Comparison of ENCODE assay signal across 19 cellular contexts in genomic region chr10:60456053-60456452, GRCh38.
A peak's percentile ranks its signal among the peaks of the same experiment; 100 is the strongest.
DNase-seq lines count a peak whose midpoint lies in the region; ATAC-seq, FAIRE-seq and TF ChIP-seq lines count a peak whose summit lies in the region.
"Had no signal": no experiment of that assay in that cellular context is flagged by ENCODE, and none has a peak within 500 bp of the region (broad histone marks: within the 10 kb centered on the region; RNA-seq: fewer than 3 reads in every experiment).

No MANE protein-coding gene starts in this region.

- H2AK5ac ChIP-seq in H1 (ENCODE audit: low read depth, low read length): no peak overlapping the region

- H3K56ac ChIP-seq in H1 (replicated peaks; ENCODE audit: insufficient read length, low read depth, low read length): no peak overlapping the region

- H3K23ac ChIP-seq in H1 (ENCODE audit: insufficient read length): no peak overlapping the region

- CTCF ChIA-PET in H1 (lab: Charles Lee; ENCODE audit: partially characterized antibody): interaction anchor here (0.6 to 2.2 kb wide), 9 partner anchors 10 to 416 kb away, joined by 3 to 18 read pairs (median 3); no protein-coding TSS in a partner anchor

- TF ChIP-seq EP300 in H1 (IDR thresholded peaks at IDR 0.05; ENCODE audit: borderline replicate concordance in 1 of 2, low read depth in 2 of 2, low read length in 2 of 2): no peak

- H3K79me2 ChIP-seq in H1 (ENCODE audit: control insufficient read depth in 1 of 2, insufficient read depth in 2 of 2, low read length in 2 of 2) (no peaks in the 10 kb centered on the region), osteoblast (ENCODE audit: insufficient read depth, low read length) (no peaks in the 10 kb centered on the region)

- no peaks in the 10 kb centered on the region for H3K79me1 ChIP-seq in H1 (ENCODE audit: low read depth, low read length)

- no peak overlapping the region for H4K8ac ChIP-seq in H1 (ENCODE audit: extremely low read depth, insufficient read depth, low read length)

- H3K9ac ChIP-seq in H1 (replicated peaks in 1 of 4; ENCODE audit: extremely low read depth in 1 of 4, low read depth in 3 of 4, low read length in 3 of 4): no peak overlapping the region
- H3K9ac ChIP-seq: BLaER1 treated with 17β-estradiol and CSF1 and Interleukin-3, amounts not matched to agents 10 nM and 100 nM had no signal

- DNase-seq in GM06990 (ENCODE audit: extremely low read depth, insufficient read length) (no peak), RPMI7951 (ENCODE audit: low read depth) (peak; percentile 43), H1 (ENCODE audit: low read depth in 1 of 2, low spot score in 2 of 2) (peak in 1 of 2 experiments; percentile 68), osteoblast (ENCODE audit: insufficient read length, low spot score, missing footprints) (no peak), NCI-H526 (lab: John Stamatoyannopoulos, UW) (no peak)
- no peak for DNase-seq in activated naive CD4-positive, alpha-beta T cell (lab: John Stamatoyannopoulos, UW)
- DNase-seq: activated CD4-positive, CD25-positive, alpha-beta regulatory T cell; amniotic stem cell; colonic mucosa; naive thymus-derived CD8-positive, alpha-beta T cell; NK-92 treated with Interleukin-12 subunit alpha and Interleukin-12 subunit beta, amount 100 ng/mL, for 24 hours; T-helper 2 cell; tibial artery had no signal

- H3K4me2 ChIP-seq in H1 (ENCODE audit: insufficient read depth in 1 of 2, low read depth in 2 of 2, low read length in 2 of 2): no peak overlapping the region
- no peak overlapping the region for H3K4me2 ChIP-seq in osteoblast (ENCODE audit: insufficient read depth, low read length)
- H3K4me2 ChIP-seq: BLaER1 treated with 17β-estradiol and CSF1 and Interleukin-3, amounts not matched to agents 10 nM and 100 nM had no signal

- H3K4me3 ChIP-seq in GM06990 (replicated peaks; ENCODE audit: low read depth, low read length): no peak overlapping the region
- H3K4me3 ChIP-seq in H1 (ENCODE audit: extremely low read depth in 1 of 4, insufficient read depth in 2 of 4, low read depth in 3 of 4, low read length in 4 of 4): no peak overlapping the region
- no peak overlapping the region for H3K4me3 ChIP-seq in osteoblast (ENCODE audit: insufficient read depth, low read length)
- H3K4me3 ChIP-seq: BLaER1 treated with 17β-estradiol and CSF1 and Interleukin-3, amounts not matched to agents 10 nM and 100 nM; colonic mucosa; prostate gland; tibial artery had no signal

- H3K4me1 ChIP-seq in H1 (replicated peaks in 1 of 4; ENCODE audit: control insufficient read depth in 3 of 4, insufficient read depth in 4 of 4, low read length in 3 of 4) (no peaks in the 10 kb centered on the region; a peak in 1 of 7 replicates), osteoblast (ENCODE audit: insufficient read depth, low read length) (no peaks in the 10 kb centered on the region)
- H3K4me1 ChIP-seq: colonic mucosa, prostate gland, tibial artery had no signal

- no peaks in the 10 kb centered on the region for H4K20me1 ChIP-seq in H1 (replicated peaks in 1 of 2; ENCODE audit: control insufficient read depth in 1 of 2, insufficient read depth in 2 of 2, low read length in 2 of 2)
- H4K20me1 ChIP-seq in osteoblast (ENCODE audit: insufficient read depth, low read length): no peaks in the 10 kb centered on the region
- H4K20me1 ChIP-seq: BLaER1 treated with 17β-estradiol and CSF1 and Interleukin-3, amounts not matched to agents 10 nM and 100 nM had no signal

- ATAC-seq in GM21825 (IDR thresholded peaks at IDR 0.05; ENCODE audit: unreplicated experiment) (no peak), GM18870 (IDR thresholded peaks at IDR 0.05; ENCODE audit: unreplicated experiment) (no peak)
- ATAC-seq: naive thymus-derived CD8-positive, alpha-beta T cell; Right ventricle myocardium inferior had no signal

- H3K9me3 ChIP-seq in H1 (ENCODE audit: insufficient read depth in 2 of 2, low read depth in 1 of 2, low read length in 1 of 2) (no peaks in the 10 kb centered on the region), osteoblast (ENCODE audit: low read depth, low read length) (no peaks in the 10 kb centered on the region)
- H3K9me3 ChIP-seq: BLaER1 treated with 17β-estradiol and CSF1 and Interleukin-3, amounts not matched to agents 10 nM and 100 nM; colonic mucosa; prostate gland; tibial artery had no signal

- no peak overlapping the region for H4K91ac ChIP-seq in H1 (replicated peaks; ENCODE audit: insufficient read length, low read length)

- TF ChIP-seq POLR2A in H1 (IDR thresholded peaks at IDR 0.05; ENCODE audit: control extremely low read depth in 1 of 2, low read depth in 2 of 2, low read length in 2 of 2): no peak

- 55% methylated on average over 4 of the region's 4 CpGs; no CpG with 5 or more reads in 1 of the 2 experiments for WGBS in H1 (ENCODE audit: extremely low coverage in 1 of 2, insufficient coverage in 1 of 2, insufficient read length in 1 of 2, insufficient replicate concordance in 2 of 2, low coverage in 1 of 2, low lambda C conversion rate in 2 of 2, missing lambda C conversion rate in 1 of 2), 2 experiments

- FAIRE-seq in H1 (lab: Jason Lieb, UNC): peak; percentile 80
- FAIRE-seq: islet of Langerhans had no signal

- H3K14ac ChIP-seq in H1 (ENCODE audit: insufficient read length): no peak overlapping the region

- POLR2A ChIA-PET in H1 (lab: Charles Lee; ENCODE audit: partially characterized antibody): no interaction called here

- H2BK120ac ChIP-seq in H1 (replicated peaks; ENCODE audit: low read depth, low read length): no peak overlapping the region

- H4K5ac ChIP-seq in H1 (ENCODE audit: insufficient read length, low read depth, low read length): no peak overlapping the region

- H3K36me3 ChIP-seq in GM06990 (ENCODE audit: control insufficient read depth, insufficient read depth, low read length): no peaks in the 10 kb centered on the region
- no peaks in the 10 kb centered on the region for H3K36me3 ChIP-seq in H1 (ENCODE audit: control insufficient read depth in 2 of 4, insufficient read depth in 4 of 4, low read length in 3 of 4)
- no peaks in the 10 kb centered on the region for H3K36me3 ChIP-seq in osteoblast (ENCODE audit: insufficient read depth, low read length)
- H3K36me3 ChIP-seq: BLaER1 treated with 17β-estradiol and CSF1 and Interleukin-3, amounts not matched to agents 10 nM and 100 nM; colonic mucosa; prostate gland; tibial artery had no signal

- H2BK12ac ChIP-seq in H1 (ENCODE audit: low read depth, low read length): no peak overlapping the region

- no peaks in the 10 kb centered on the region for H3K23me2 ChIP-seq in H1 (ENCODE audit: low read depth, low read length)

- peak; percentile 45 to 58 for TF ChIP-seq RAD21 in H1 (IDR thresholded peaks at IDR 0.05 in 1 of 2, conservative IDR thresholded peaks at IDR 0.05 in 1 of 2; ENCODE audit: low read depth in 2 of 2, low read length in 2 of 2)

- H3K4ac ChIP-seq in H1 (replicated peaks; ENCODE audit: insufficient read length, low read depth, low read length): no peak overlapping the region

- H3K27ac ChIP-seq in H1 (ENCODE audit: low read depth, low read length): no peak overlapping the region
- H3K27ac ChIP-seq in osteoblast (ENCODE audit: low read depth, low read length): no peak overlapping the region
- H3K27ac ChIP-seq: BLaER1 treated with 17β-estradiol and CSF1 and Interleukin-3, amounts not matched to agents 10 nM and 100 nM; colonic mucosa; prostate gland; tibial artery had no signal

- H2AFZ ChIP-seq in H1 (ENCODE audit: low read length): no peak overlapping the region
- no peak overlapping the region for H2AFZ ChIP-seq in osteoblast (ENCODE audit: low read length)

- no peak overlapping the region for H2BK20ac ChIP-seq in H1 (ENCODE audit: low read length)

- H3K18ac ChIP-seq in H1 (ENCODE audit: extremely low read depth, low read length): no peak overlapping the region

- no peak overlapping the region for H2BK5ac ChIP-seq in H1 (ENCODE audit: low read depth, low read length)

- H2BK15ac ChIP-seq in H1 (ENCODE audit: low read length): no peak overlapping the region

- H3K27me3 ChIP-seq in GM06990 (replicated peaks; ENCODE audit: control insufficient read depth, insufficient read depth, low read length): no peaks in the 10 kb centered on the region
- H3K27me3 ChIP-seq in H1 (replicated peaks in 1 of 4; ENCODE audit: control insufficient read depth in 3 of 4, extremely low read depth in 1 of 4, insufficient read depth in 3 of 4, low read length in 3 of 4): peaks cover 0 to 1% (median 0%) of the 10 kb centered on the region in 4 experiments; a peak in 1 of 7 replicates
- no peaks in the 10 kb centered on the region for H3K27me3 ChIP-seq in osteoblast (ENCODE audit: insufficient read depth, low read length)
- H3K27me3 ChIP-seq: BLaER1 treated with 17β-estradiol and CSF1 and Interleukin-3, amounts not matched to agents 10 nM and 100 nM; colonic mucosa; tibial artery had no signal

- peak; percentile 2 for TF ChIP-seq CTCF in GM06990 (IDR thresholded peaks at IDR 0.05; ENCODE audit: insufficient read depth, low read length, poor library complexity, severe bottlenecking)
- peak; percentile 49 to 64 (median 54) for TF ChIP-seq CTCF in H1 (IDR thresholded peaks at IDR 0.05; ENCODE audit: control extremely low read depth in 1 of 3, insufficient read depth in 1 of 3, low read depth in 1 of 3, low read length in 3 of 3)
- peak; percentile 47 for TF ChIP-seq CTCF in osteoblast (IDR thresholded peaks at IDR 0.05; ENCODE audit: extremely low read depth, low read depth, low read length)

Comparison
In these comparisons a context has a peak if more than half of its experiments do, and no peak if none do; other contexts are left out.
1. CTCF ChIP-seq: peak in every context shown above with its lines; median percentile 54 in H1; 47 in osteoblast; 2 in GM06990.